ENCODE assay signal across 15 cellular contexts in the genomic region with DNA sequence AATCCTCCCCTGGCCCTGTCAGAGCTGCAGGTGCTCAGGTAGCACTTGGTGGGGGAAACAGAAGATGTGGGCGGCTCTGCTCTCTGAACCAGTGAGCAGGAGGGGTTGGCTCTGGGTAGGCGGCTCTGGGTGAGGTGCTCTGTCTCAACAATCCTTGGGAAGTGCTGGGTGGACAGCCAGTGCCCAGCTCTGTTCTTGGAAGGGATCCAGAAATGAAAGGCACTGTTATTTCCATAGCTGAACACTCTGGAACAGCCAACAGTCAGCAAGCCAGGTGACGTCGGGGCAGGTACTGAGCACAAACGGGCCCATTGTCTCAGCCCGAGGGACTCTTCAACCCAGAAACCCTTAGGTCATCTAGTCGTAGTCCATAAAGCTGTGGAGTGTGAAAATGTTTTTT. TPM values are rescaled to one million over a fixed set of nuclear protein-coding genes. Genes with fewer than 3 reads are reported as not detected.
"Had no signal": no experiment of that assay in that cellular context is flagged by ENCODE, and none has a peak within 500 bp of the region (broad histone marks: within the 10 kb centered on the region; RNA-seq: fewer than 3 reads in every experiment).

No MANE protein-coding gene starts in this region.

- H3K4me1 Mint-ChIP-seq: activated CD4-positive, alpha-beta memory T cell treated with anti-CD3 and anti-CD28 coated beads, Interleukin-2, amount 10 ng/mL, durations not matched to agents 7 days and 5 days; activated naive CD8-positive, alpha-beta T cell treated with anti-CD3 and anti-CD28 coated beads for 36 hours; T-cell had no signal

- H3K27me3 Mint-ChIP-seq: activated CD4-positive, alpha-beta memory T cell treated with anti-CD3 and anti-CD28 coated beads, Interleukin-2, amount 10 ng/mL, durations not matched to agents 7 days and 5 days; natural killer cell treated with Interleukin-12 subunit alpha and Interleukin-12 subunit beta and Interleukin-15 and Interleukin-18, amount 100 ng/mL, for 72 hours had no signal

- H3K9me3 ChIP-seq: colonic mucosa, tibial artery, vagina had no signal

- H3K4me3 ChIP-seq: colonic mucosa, smooth muscle cell, tibial artery, vagina had no signal

- H3K4me1 ChIP-seq: colonic mucosa, tibial artery had no signal

- ATAC-seq: natural killer cell treated with Interleukin-12 subunit alpha and Interleukin-12 subunit beta and Interleukin-15 and Interleukin-18, amount 100 ng/mL, for 72 hours; T-cell had no signal

- H3K36me3 ChIP-seq: colonic mucosa, vagina had no signal

- DNase-seq: activated CD4-positive, alpha-beta memory T cell treated with anti-CD3 and anti-CD28 coated beads, Interleukin-2, amount 10 ng/mL, durations not matched to agents 7 days and 5 days; activated gamma-delta T cell treated with Interleukin-2 at 50 U/mL for 16 hours; activated naive CD8-positive, alpha-beta T cell treated with anti-CD3 and anti-CD28 coated beads for 36 hours; activated T-cell treated with anti-CD3 and anti-CD28 coated beads, Interleukin-2, amount 50 U/mL, for 48 hours; colonic mucosa; effector CD4-positive, alpha-beta T cell; foreskin melanocyte; mammary epithelial cell; occipital lobe; T-cell; tibial artery had no signal

- H3K27me3 ChIP-seq: colonic mucosa, vagina had no signal

- H3K4me3 Mint-ChIP-seq: activated CD4-positive, alpha-beta memory T cell treated with anti-CD3 and anti-CD28 coated beads, Interleukin-2, amount 10 ng/mL, durations not matched to agents 7 days and 5 days; activated naive CD8-positive, alpha-beta T cell treated with anti-CD3 and anti-CD28 coated beads for 36 hours; natural killer cell treated with Interleukin-12 subunit alpha and Interleukin-12 subunit beta and Interleukin-15 and Interleukin-18, amount 100 ng/mL, for 72 hours; T-cell had no signal

- H3K27ac ChIP-seq: colonic mucosa, tibial artery, vagina, VCaP had no signal

- H3K27ac Mint-ChIP-seq: activated CD4-positive, alpha-beta memory T cell treated with anti-CD3 and anti-CD28 coated beads, Interleukin-2, amount 10 ng/mL, durations not matched to agents 7 days and 5 days; activated naive CD8-positive, alpha-beta T cell treated with anti-CD3 and anti-CD28 coated beads for 36 hours; natural killer cell treated with Interleukin-12 subunit alpha and Interleukin-12 subunit beta and Interleukin-15 and Interleukin-18, amount 100 ng/mL, for 72 hours; T-cell had no signal

- H3K9me3 Mint-ChIP-seq: activated naive CD8-positive, alpha-beta T cell treated with anti-CD3 and anti-CD28 coated beads for 36 hours; natural killer cell treated with Interleukin-12 subunit alpha and Interleukin-12 subunit beta and Interleukin-15 and Interleukin-18, amount 100 ng/mL, for 72 hours had no signal

- H3K36me3 Mint-ChIP-seq: activated naive CD8-positive, alpha-beta T cell treated with anti-CD3 and anti-CD28 coated beads for 36 hours; natural killer cell treated with Interleukin-12 subunit alpha and Interleukin-12 subunit beta and Interleukin-15 and Interleukin-18, amount 100 ng/mL, for 72 hours; T-cell had no signal

RNA-seq across cellular contexts. Expression of gene OLFM1, which starts 36.3 kb away (rescaled TPM):
- total RNA-seq: activated CD4-positive, alpha-beta memory T cell treated with anti-CD3 and anti-CD28 coated beads, Interleukin-2, amount 10 ng/mL, durations not matched to agents 7 days and 5 days; activated naive CD8-positive, alpha-beta T cell treated with anti-CD3 and anti-CD28 coated beads for 36 hours; natural killer cell treated with Interleukin-12 subunit alpha and Interleukin-12 subunit beta and Interleukin-15 and Interleukin-18, amount 100 ng/mL, for 72 hours had no signal
